In the genomic region with DNA sequence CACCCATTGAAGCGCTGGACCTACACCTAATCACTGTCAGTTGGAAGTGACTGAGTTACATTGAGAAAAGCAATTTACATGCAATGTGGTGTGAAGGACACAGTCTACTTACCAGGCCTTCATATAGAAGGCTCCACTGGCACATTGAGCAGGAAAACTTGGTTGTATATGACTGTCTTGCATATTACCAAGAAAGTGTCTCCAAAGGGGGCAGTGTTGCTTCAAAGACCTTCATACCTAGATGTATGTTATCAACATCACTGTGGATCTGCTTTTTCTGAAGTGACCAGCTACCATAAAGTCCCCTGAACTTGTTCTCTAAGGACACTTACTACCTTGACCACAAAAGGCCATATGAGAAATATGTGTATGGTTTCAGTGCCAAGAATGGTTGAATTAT, we compare ENCODE assay signal across 9 cellular contexts.
DNase-seq lines count a peak whose midpoint lies in the region; ATAC-seq and TF ChIP-seq lines count a peak whose summit lies in the region.
"Had no signal": no experiment of that assay in that cellular context is flagged by ENCODE, and none has a peak within 500 bp of the region (broad histone marks: within the 10 kb centered on the region; RNA-seq: fewer than 3 reads in every experiment).

No MANE protein-coding gene starts in this region.

- H3K27ac Mint-ChIP-seq in natural killer cell, result no peak overlapping the region
- H3K27ac Mint-ChIP-seq in natural killer cell treated with Interleukin-12 subunit alpha and Interleukin-12 subunit beta and Interleukin-15 and Interleukin-18, amount 100 ng/mL, for 72 hours, result no peak overlapping the region
- peak overlapping the region; percentile 71 for H3K27ac Mint-ChIP-seq in activated naive CD8-positive, alpha-beta T cell treated with anti-CD3 and anti-CD28 coated beads for 36 hours
- H3K27ac Mint-ChIP-seq in activated T-helper 2 cell treated with anti-CD3 and anti-CD28 coated beads, Interferon-gamma antibody, Interleukin-2, Interleukin-4, amounts not matched to agents 10 μg/mL and 5 μg/mL and 100 μg/mL, durations not matched to agents 14 hours and 24 hours and 36 hours, result no peak overlapping the region

- no peak overlapping the region for H3K27ac ChIP-seq in tibial artery

- TF ChIP-seq POLR2A in lower leg skin (IDR thresholded peaks at IDR 0.05), result no peak

- no peaks in the 10 kb centered on the region for H3K4me1 Mint-ChIP-seq in natural killer cell
- no peaks in the 10 kb centered on the region for H3K4me1 Mint-ChIP-seq in natural killer cell treated with Interleukin-12 subunit alpha and Interleukin-12 subunit beta and Interleukin-15 and Interleukin-18, amount 100 ng/mL, for 72 hours (ENCODE audit: low read depth in 2 of 2)
- peaks cover 52% of the 10 kb centered on the region for H3K4me1 Mint-ChIP-seq in activated naive CD8-positive, alpha-beta T cell treated with anti-CD3 and anti-CD28 coated beads for 36 hours
- H3K4me1 Mint-ChIP-seq in activated T-helper 2 cell treated with anti-CD3 and anti-CD28 coated beads, Interferon-gamma antibody, Interleukin-2, Interleukin-4, amounts not matched to agents 10 μg/mL and 5 μg/mL and 100 μg/mL, durations not matched to agents 14 hours and 24 hours and 36 hours (ENCODE audit: low read depth), result peaks cover 16% of the 10 kb centered on the region

- H3K4me3 Mint-ChIP-seq in natural killer cell, result no peak overlapping the region
- H3K4me3 Mint-ChIP-seq in natural killer cell treated with Interleukin-12 subunit alpha and Interleukin-12 subunit beta and Interleukin-15 and Interleukin-18, amount 100 ng/mL, for 72 hours, result no peak overlapping the region
- H3K4me3 Mint-ChIP-seq in activated naive CD8-positive, alpha-beta T cell treated with anti-CD3 and anti-CD28 coated beads for 36 hours, result no peak overlapping the region
- no peak overlapping the region for H3K4me3 Mint-ChIP-seq in activated T-helper 2 cell treated with anti-CD3 and anti-CD28 coated beads, Interferon-gamma antibody, Interleukin-2, Interleukin-4, amounts not matched to agents 10 μg/mL and 5 μg/mL and 100 μg/mL, durations not matched to agents 14 hours and 24 hours and 36 hours (ENCODE audit: low read depth)

- no peaks in the 10 kb centered on the region for H3K27me3 ChIP-seq in tibial artery

- intact Hi-C loops in natural killer cell (cut with micrococcal nuclease) (loop anchor here (1.0 to 2.0 kb wide), 2 partner anchors 63 to 119 kb away; no protein-coding TSS in a partner anchor), tibial artery (cut with DNase I; ENCODE audit: low total_unique reads) (no loop called here), lower leg skin (cut with DNase I; ENCODE audit: low total_unique reads) (no loop called here)
- intact Hi-C loops in activated T-helper 2 cell treated with anti-CD3 and anti-CD28 coated beads, Interferon-gamma antibody, Interleukin-2, Interleukin-4, amounts not matched to agents 10 μg/mL and 5 μg/mL and 100 μg/mL, durations not matched to agents 14 hours and 24 hours and 36 hours (cut with micrococcal nuclease), result loop anchor here (1.0 to 5.0 kb wide), 3 partner anchors 35 to 119 kb away; no protein-coding TSS in a partner anchor

- 100% methylated on average over 1 of the region's 1 CpG for WGBS in lower leg skin, 2 donors

- no peaks in the 10 kb centered on the region for H3K4me1 ChIP-seq in tibial artery

- H3K36me3 ChIP-seq in tibial artery, result no peaks in the 10 kb centered on the region

- DNase-seq in natural killer cell (no peak), HT-29 (ENCODE audit: low spot score) (peak; percentile 28), tibial artery (no peak), lower leg skin (ENCODE audit: low spot score in 2 of 2) (no peak)
- DNase-seq in natural killer cell treated with Interleukin-12 subunit alpha and Interleukin-12 subunit beta and Interleukin-15 and Interleukin-18, amount 100 ng/mL, for 72 hours (ENCODE audit: low spot score), result no peak
- peak; percentile 17 for DNase-seq in activated naive CD8-positive, alpha-beta T cell treated with anti-CD3 and anti-CD28 coated beads for 36 hours
- DNase-seq in stimulated activated naive CD8-positive, alpha-beta T cell treated with anti-CD3 and anti-CD28 coated beads, Interleukin-15, Interleukin-2, amounts not matched to agents 100 U/mL and 50 U/mL, for 24 hours, result peak; percentile 37
- no peak for DNase-seq in activated T-helper 2 cell treated with anti-CD3 and anti-CD28 coated beads, Interferon-gamma antibody, Interleukin-2, Interleukin-4, amounts not matched to agents 10 μg/mL and 5 μg/mL and 100 μg/mL, durations not matched to agents 14 hours and 24 hours and 36 hours (ENCODE audit: low spot score)
- DNase-seq: NCI-H345 had no signal

- TF ChIP-seq CTCF in natural killer cell (IDR thresholded peaks at IDR 0.05), result peak; percentile 23
- no peak for TF ChIP-seq CTCF in tibial artery (IDR thresholded peaks at IDR 0.05)
- no peak for TF ChIP-seq CTCF in lower leg skin (IDR thresholded peaks at IDR 0.05)

- H3K36me3 Mint-ChIP-seq in natural killer cell, result no peaks in the 10 kb centered on the region
- H3K36me3 Mint-ChIP-seq in natural killer cell treated with Interleukin-12 subunit alpha and Interleukin-12 subunit beta and Interleukin-15 and Interleukin-18, amount 100 ng/mL, for 72 hours, result no peaks in the 10 kb centered on the region
- H3K36me3 Mint-ChIP-seq in activated naive CD8-positive, alpha-beta T cell treated with anti-CD3 and anti-CD28 coated beads for 36 hours, result peaks cover 39% of the 10 kb centered on the region
- no peaks in the 10 kb centered on the region for H3K36me3 Mint-ChIP-seq in activated T-helper 2 cell treated with anti-CD3 and anti-CD28 coated beads, Interferon-gamma antibody, Interleukin-2, Interleukin-4, amounts not matched to agents 10 μg/mL and 5 μg/mL and 100 μg/mL, durations not matched to agents 14 hours and 24 hours and 36 hours (ENCODE audit: low read depth)

- ATAC-seq in natural killer cell, result peak in 2 of 3 donors; percentile 55 to 67
- ATAC-seq in natural killer cell treated with Interleukin-12 subunit alpha and Interleukin-12 subunit beta and Interleukin-15 and Interleukin-18, amount 100 ng/mL, for 72 hours, result no peak
- ATAC-seq in stimulated activated naive CD8-positive, alpha-beta T cell treated with anti-CD3 and anti-CD28 coated beads, Interleukin-15, Interleukin-2, amounts not matched to agents 100 U/mL and 50 U/mL, for 24 hours, result peak; percentile 70

- H3K4me3 ChIP-seq in tibial artery (no peak overlapping the region), lower leg skin (ENCODE audit: low read depth, poor library complexity, severe bottlenecking) (no peak overlapping the region)

- no peaks in the 10 kb centered on the region for H3K9me3 Mint-ChIP-seq in natural killer cell
- no peaks in the 10 kb centered on the region for H3K9me3 Mint-ChIP-seq in natural killer cell treated with Interleukin-12 subunit alpha and Interleukin-12 subunit beta and Interleukin-15 and Interleukin-18, amount 100 ng/mL, for 72 hours
- no peaks in the 10 kb centered on the region for H3K9me3 Mint-ChIP-seq in activated naive CD8-positive, alpha-beta T cell treated with anti-CD3 and anti-CD28 coated beads for 36 hours
- H3K9me3 Mint-ChIP-seq in activated T-helper 2 cell treated with anti-CD3 and anti-CD28 coated beads, Interferon-gamma antibody, Interleukin-2, Interleukin-4, amounts not matched to agents 10 μg/mL and 5 μg/mL and 100 μg/mL, durations not matched to agents 14 hours and 24 hours and 36 hours, result no peaks in the 10 kb centered on the region

- peaks cover 0 to 3% of the 10 kb centered on the region in 2 donors for H3K27me3 Mint-ChIP-seq in natural killer cell (ENCODE audit: low read depth in 2 of 2)
- H3K27me3 Mint-ChIP-seq in natural killer cell treated with Interleukin-12 subunit alpha and Interleukin-12 subunit beta and Interleukin-15 and Interleukin-18, amount 100 ng/mL, for 72 hours, result no peaks in the 10 kb centered on the region
- H3K27me3 Mint-ChIP-seq in activated naive CD8-positive, alpha-beta T cell treated with anti-CD3 and anti-CD28 coated beads for 36 hours, result no peaks in the 10 kb centered on the region
- H3K27me3 Mint-ChIP-seq in activated T-helper 2 cell treated with anti-CD3 and anti-CD28 coated beads, Interferon-gamma antibody, Interleukin-2, Interleukin-4, amounts not matched to agents 10 μg/mL and 5 μg/mL and 100 μg/mL, durations not matched to agents 14 hours and 24 hours and 36 hours (ENCODE audit: low read depth), result no peaks in the 10 kb centered on the region

- no peaks in the 10 kb centered on the region for H3K9me3 ChIP-seq in tibial artery

Comparison
In these comparisons a context has a peak if more than half of its experiments do, and no peak if none do; other contexts are left out.
1. ATAC-seq: peak in natural killer cell (2 of 3) and stimulated activated naive CD8-positive, alpha-beta T cell treated with anti-CD3 and anti-CD28 coated beads, Interleukin-15, Interleukin-2, amounts not matched to agents 100 U/mL and 50 U/mL, for 24 hours (single experiment); none in natural killer cell treated with Interleukin-12 subunit alpha and Interleukin-12 subunit beta and Interleukin-15 and Interleukin-18, amount 100 ng/mL, for 72 hours (0 of 2).
2. DNase-seq: peak in HT-29 (single experiment), activated naive CD8-positive, alpha-beta T cell treated with anti-CD3 and anti-CD28 coated beads for 36 hours (single experiment) and stimulated activated naive CD8-positive, alpha-beta T cell treated with anti-CD3 and anti-CD28 coated beads, Interleukin-15, Interleukin-2, amounts not matched to agents 100 U/mL and 50 U/mL, for 24 hours (single experiment); none in natural killer cell (single experiment), natural killer cell treated with Interleukin-12 subunit alpha and Interleukin-12 subunit beta and Interleukin-15 and Interleukin-18, amount 100 ng/mL, for 72 hours (single experiment), tibial artery (0 of 2), activated T-helper 2 cell treated with anti-CD3 and anti-CD28 coated beads, Interferon-gamma antibody, Interleukin-2, Interleukin-4, amounts not matched to agents 10 μg/mL and 5 μg/mL and 100 μg/mL, durations not matched to agents 14 hours and 24 hours and 36 hours (single experiment) and lower leg skin (0 of 2).
3. intact Hi-C loops: an anchor here in natural killer cell (1.0 to 2.0 kb wide) and activated T-helper 2 cell treated with anti-CD3 and anti-CD28 coated beads, Interferon-gamma antibody, Interleukin-2, Interleukin-4, amounts not matched to agents 10 μg/mL and 5 μg/mL and 100 μg/mL, durations not matched to agents 14 hours and 24 hours and 36 hours (1.0 to 5.0 kb wide); none called in tibial artery and lower leg skin.